In genomic region chr21:43371786-43372185, GRCh38 we compare ENCODE assay signal across 27 cellular contexts.
"Had no signal": no experiment of that assay in that cellular context is flagged by ENCODE, and none has a peak within 500 bp of the region (broad histone marks: within the 10 kb centered on the region; RNA-seq: fewer than 3 reads in every experiment).

No MANE protein-coding gene starts in this region.

- H3K9me3 ChIP-seq: ascending aorta, body of pancreas, Peyer's patch had no signal

- H3K27me3 ChIP-seq: ascending aorta, body of pancreas, Peyer's patch had no signal

- H3K4me3 Mint-ChIP-seq: activated CD4-positive, alpha-beta T cell treated with anti-CD3 and anti-CD28 coated beads, Interleukin-2, amount 10 ng/mL, durations not matched to agents 24 days and 14 days; activated CD8-positive, alpha-beta memory T cell treated with anti-CD3 and anti-CD28 coated beads, Interleukin-2, amount 10 ng/mL, durations not matched to agents 7 days and 5 days; activated naive CD8-positive, alpha-beta T cell treated with anti-CD3 and anti-CD28 coated beads, Interleukin-2, amount 50 U/mL, for 24 hours; activated T-cell treated with anti-CD3 and anti-CD28 coated beads, Interleukin-2, amount 50 U/mL, for 24 hours; activated T-helper 1 cell treated with anti-CD3 and anti-CD28 coated beads, Interleukin-12 subunit alpha, Interleukin-12 subunit beta, Interleukin-2, Interleukin-4 antibody, amounts not matched to agents 30 ng/mL and 10 ng/mL and 1 ng/mL, durations not matched to agents 14 hours and 24 hours and 36 hours; T-helper 17 cell; WTC11 had no signal

- H3K27ac ChIP-seq: ascending aorta, body of pancreas, Peyer's patch had no signal

- DNase-seq: activated CD4-positive, alpha-beta T cell treated with anti-CD3 and anti-CD28 coated beads, Interleukin-2, amount 10 ng/mL, durations not matched to agents 24 days and 14 days; activated CD4-positive, alpha-beta T cell treated with anti-CD3 and anti-CD28 coated beads, Interleukin-2, amount 50 U/mL, for 48 hours; activated CD4-positive, CD25-positive, alpha-beta regulatory T cell treated with anti-CD3 and anti-CD28 coated beads, Interleukin-2, amount 50 U/mL, for 72 hours; activated CD8-positive, alpha-beta memory T cell treated with anti-CD3 and anti-CD28 coated beads, Interleukin-2, amount 10 ng/mL, durations not matched to agents 7 days and 5 days; activated effector memory CD4-positive, alpha-beta T cell treated with anti-CD3 and anti-CD28 coated beads, Interleukin-2, amount 50 U/mL, for 16 hours; activated naive CD4-positive, alpha-beta T cell treated with Interleukin-2 at 50 U/mL for 16 hours; activated naive CD8-positive, alpha-beta T cell treated with anti-CD3 and anti-CD28 coated beads, Interleukin-2, amount 50 U/mL, for 24 hours; activated T-cell treated with anti-CD3 and anti-CD28 coated beads, Interleukin-2, amount 50 U/mL, for 24 hours; amniotic stem cell; body of pancreas; MM.1S; NCI-H1105; NCI-H1436; NCI-H1694 treated with DMSO at 0.1 percent for 48 hours; NCI-H2029 treated with DMSO at 0.1 percent for 48 hours; NCI-H345; NCI-H510A; NCI-H526 treated with DMSO at 0.1 percent for 48 hours; NK-92 treated with Interleukin-12 subunit alpha and Interleukin-12 subunit beta, amount 100 ng/mL, for 24 hours; Peyer's patch; SIG-M5; T-helper 17 cell; T-helper 9 cell had no signal

- H3K4me3 ChIP-seq: ascending aorta, body of pancreas, Peyer's patch had no signal

- H3K9me3 Mint-ChIP-seq: activated CD4-positive, alpha-beta T cell treated with anti-CD3 and anti-CD28 coated beads, Interleukin-2, amount 10 ng/mL, durations not matched to agents 24 days and 14 days; activated naive CD4-positive, alpha-beta T cell treated with anti-CD3 and anti-CD28 coated beads, Interleukin-2, amount 50 U/mL, for 72 hours; activated naive CD8-positive, alpha-beta T cell treated with anti-CD3 and anti-CD28 coated beads, Interleukin-2, amount 50 U/mL, for 24 hours; activated T-cell treated with anti-CD3 and anti-CD28 coated beads, Interleukin-2, amount 50 U/mL, for 24 hours; activated T-helper 1 cell treated with anti-CD3 and anti-CD28 coated beads, Interleukin-12 subunit alpha, Interleukin-12 subunit beta, Interleukin-2, Interleukin-4 antibody, amounts not matched to agents 30 ng/mL and 10 ng/mL and 1 ng/mL, durations not matched to agents 14 hours and 24 hours and 36 hours; WTC11 had no signal

- ATAC-seq: activated CD8-positive, alpha-beta memory T cell treated with anti-CD3 and anti-CD28 coated beads, Interleukin-2, amount 10 ng/mL, durations not matched to agents 7 days and 5 days; activated naive CD4-positive, alpha-beta T cell treated with anti-CD3 and anti-CD28 coated beads, Interleukin-2, amount 50 U/mL, for 72 hours; activated naive CD8-positive, alpha-beta T cell treated with anti-CD3 and anti-CD28 coated beads, Interleukin-2, amount 50 U/mL, for 24 hours; body of pancreas; T-helper 17 cell had no signal

- H3K27me3 Mint-ChIP-seq: activated CD4-positive, alpha-beta T cell treated with anti-CD3 and anti-CD28 coated beads, Interleukin-2, amount 10 ng/mL, durations not matched to agents 24 days and 14 days; activated T-cell treated with anti-CD3 and anti-CD28 coated beads, Interleukin-2, amount 50 U/mL, for 24 hours had no signal

- H3K36me3 Mint-ChIP-seq: activated CD8-positive, alpha-beta memory T cell treated with anti-CD3 and anti-CD28 coated beads, Interleukin-2, amount 10 ng/mL, durations not matched to agents 7 days and 5 days; activated naive CD4-positive, alpha-beta T cell treated with anti-CD3 and anti-CD28 coated beads, Interleukin-2, amount 50 U/mL, for 72 hours; WTC11 had no signal

- H3K36me3 ChIP-seq: ascending aorta, Peyer's patch had no signal

- H3K4me1 ChIP-seq: ascending aorta, body of pancreas, Peyer's patch had no signal

- H3K27ac Mint-ChIP-seq: activated CD4-positive, alpha-beta T cell treated with anti-CD3 and anti-CD28 coated beads, Interleukin-2, amount 10 ng/mL, durations not matched to agents 24 days and 14 days; activated CD8-positive, alpha-beta memory T cell treated with anti-CD3 and anti-CD28 coated beads, Interleukin-2, amount 10 ng/mL, durations not matched to agents 7 days and 5 days; activated naive CD4-positive, alpha-beta T cell treated with anti-CD3 and anti-CD28 coated beads, Interleukin-2, amount 50 U/mL, for 72 hours; activated naive CD8-positive, alpha-beta T cell treated with anti-CD3 and anti-CD28 coated beads, Interleukin-2, amount 50 U/mL, for 24 hours; activated T-cell treated with anti-CD3 and anti-CD28 coated beads, Interleukin-2, amount 50 U/mL, for 24 hours; activated T-helper 1 cell treated with anti-CD3 and anti-CD28 coated beads, Interleukin-12 subunit alpha, Interleukin-12 subunit beta, Interleukin-2, Interleukin-4 antibody, amounts not matched to agents 30 ng/mL and 10 ng/mL and 1 ng/mL, durations not matched to agents 14 hours and 24 hours and 36 hours; T-helper 17 cell; WTC11 had no signal
